ENCODE assay signal across 1 cellular context in the genomic region with DNA sequence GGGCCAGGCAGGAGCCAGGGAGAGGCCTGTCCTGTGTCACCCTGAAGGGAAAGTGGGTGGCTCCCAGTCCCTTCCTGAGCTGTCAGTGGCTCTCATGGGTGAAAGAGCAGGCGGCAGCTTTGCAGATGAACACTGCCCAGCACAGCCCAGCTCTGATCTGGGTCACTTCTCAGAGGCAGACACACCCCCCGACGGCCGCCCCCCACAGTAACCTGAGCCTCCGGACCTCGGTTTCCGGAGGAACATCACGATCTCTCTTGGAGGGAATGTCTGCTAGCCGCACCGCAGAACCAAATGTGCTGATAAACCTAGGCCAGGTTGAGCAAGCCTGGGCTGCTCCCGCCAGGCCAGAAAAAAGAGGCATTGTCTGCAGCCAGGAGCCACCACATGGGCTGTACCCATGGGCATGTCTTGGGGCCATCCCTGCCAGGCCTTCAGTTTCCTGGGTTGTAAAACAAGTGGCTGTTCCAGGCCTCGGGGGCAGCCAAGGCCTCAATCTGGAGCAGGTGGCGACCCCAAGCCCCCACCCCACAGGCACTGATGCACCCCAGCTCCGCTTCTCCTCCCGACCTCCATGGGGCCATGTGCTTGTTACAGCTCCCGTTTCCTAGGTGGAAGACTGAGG.
TF ChIP-seq lines count a peak whose summit lies in the region.

No MANE protein-coding gene starts in this region.

TF ChIP-seq in K562, 482 proteins besides CTCF, POLR2A, EP300 and RAD21 (continued from another document):
- TF ChIP-seq, protein P1, sequence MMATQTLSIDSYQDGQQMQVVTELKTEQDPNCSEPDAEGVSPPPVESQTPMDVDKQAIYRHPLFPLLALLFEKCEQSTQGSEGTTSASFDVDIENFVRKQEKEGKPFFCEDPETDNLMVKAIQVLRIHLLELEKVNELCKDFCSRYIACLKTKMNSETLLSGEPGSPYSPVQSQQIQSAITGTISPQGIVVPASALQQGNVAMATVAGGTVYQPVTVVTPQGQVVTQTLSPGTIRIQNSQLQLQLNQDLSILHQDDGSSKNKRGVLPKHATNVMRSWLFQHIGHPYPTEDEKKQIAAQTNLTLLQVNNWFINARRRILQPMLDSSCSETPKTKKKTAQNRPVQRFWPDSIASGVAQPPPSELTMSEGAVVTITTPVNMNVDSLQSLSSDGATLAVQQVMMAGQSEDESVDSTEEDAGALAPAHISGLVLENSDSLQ (IDR thresholded peaks at IDR 0.05) = 0 out of 2 replicates have a peak, but pooled peaks have one; percentile 31
- TF ChIP-seq L3MBTL2 (IDR thresholded peaks at IDR 0.05) (0 out of 2 replicates have a peak, but pooled peaks have one; percentile 39), JUND (IDR thresholded peaks at IDR 0.05; ENCODE audit: borderline replicate concordance, low read depth, low read length) (no peak), JUND (tag; IDR thresholded peaks at IDR 0.05; ENCODE audit: borderline replicate concordance, low read depth, low read length) (no peak), CBX3 (IDR thresholded peaks at IDR 0.05; ENCODE audit: borderline replicate concordance in 1 of 2, low read length in 2 of 2) (no peak), HNRNPL (IDR thresholded peaks at IDR 0.05; ENCODE audit: low read depth, low read length) (no peak), ZNF780A (CRISPR knock-in tag; IDR thresholded peaks at IDR 0.05) (no peak)
